15 cellular contexts compared by ENCODE assay signal in the genomic region with DNA sequence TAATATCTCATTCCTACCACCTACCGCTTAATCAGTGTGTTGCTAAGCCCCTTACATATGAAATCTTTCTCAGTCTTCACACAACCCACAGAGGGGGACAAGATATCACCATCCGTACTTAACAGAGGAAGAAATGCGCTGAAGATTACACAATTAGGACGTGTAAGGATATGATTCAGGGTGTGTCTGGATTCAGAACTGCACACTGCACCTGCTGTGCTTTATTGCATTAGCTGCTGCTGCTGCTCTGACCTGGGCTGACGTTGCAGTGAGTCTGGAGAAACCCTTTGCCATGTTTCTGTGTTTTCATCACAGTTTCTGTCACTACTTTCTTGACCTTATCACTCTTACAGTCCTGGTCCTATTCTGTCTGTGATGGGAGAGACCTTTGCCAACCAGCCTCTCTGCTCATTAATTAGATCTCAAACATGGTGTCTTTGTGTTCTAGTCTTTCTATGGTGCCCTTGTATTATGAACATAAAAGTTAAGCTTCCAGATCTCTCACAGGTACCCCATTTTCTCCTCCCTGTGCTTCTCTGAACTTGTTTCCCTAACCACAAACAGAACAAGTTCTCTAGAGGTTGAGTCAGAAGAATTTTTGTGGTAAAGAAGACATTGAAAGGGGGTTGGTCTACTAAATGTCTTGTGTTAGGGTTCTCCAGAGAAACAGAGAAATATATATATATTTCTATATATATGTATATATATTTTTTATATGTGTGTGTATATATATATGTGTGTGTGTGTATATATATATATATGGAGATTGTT.
DNase-seq lines count a peak whose midpoint lies in the region; ATAC-seq and TF ChIP-seq lines count a peak whose summit lies in the region.
"Had no signal": no experiment of that assay in that cellular context is flagged by ENCODE, and none has a peak within 500 bp of the region (broad histone marks: within the 10 kb centered on the region; RNA-seq: fewer than 3 reads in every experiment).

No MANE protein-coding gene starts in this region.

- H3K27me3 ChIP-seq in RWPE2 (ENCODE audit: insufficient read depth, poor library complexity, severe bottlenecking) (no peaks in the 10 kb centered on the region), tibial nerve (no peaks in the 10 kb centered on the region)
- H3K27me3 ChIP-seq: ascending aorta, sigmoid colon had no signal

- no peaks in the 10 kb centered on the region for H3K9me3 ChIP-seq in HEK293 (ENCODE audit: control insufficient read depth, insufficient read depth, low read depth, low read length)
- H3K9me3 ChIP-seq in RWPE2 (ENCODE audit: severe bottlenecking) = no peaks in the 10 kb centered on the region
- no peaks in the 10 kb centered on the region for H3K9me3 ChIP-seq in tibial nerve
- H3K9me3 ChIP-seq: ascending aorta, sigmoid colon had no signal

- H3K4me3 ChIP-seq in HEK293 (ENCODE audit: low read depth, low read length) = no peak overlapping the region
- H3K4me3 ChIP-seq in RWPE2 (ENCODE audit: severe bottlenecking) = no peak overlapping the region
- no peak overlapping the region for H3K4me3 ChIP-seq in tibial nerve
- H3K4me3 ChIP-seq: ascending aorta, sigmoid colon had no signal

- H3K27ac ChIP-seq in HEK293 (ENCODE audit: extremely low read depth, low read depth, low read length) (no peak overlapping the region), RWPE2 (ENCODE audit: poor library complexity, severe bottlenecking) (no peak overlapping the region), tibial nerve (peak overlapping the region in 2 of 4 donors; percentile 74 to 76)
- H3K27ac ChIP-seq: ascending aorta had no signal

- WGBS in tibial nerve, 2 donors = 70 to 71% methylated on average over 5 of the region's 5 CpGs

- POLR2A ChIA-PET in HEK293 (lab: Yijun Ruan, JAX) (no interaction called here), GM10248 (lab: Yijun Ruan, JAX) (no interaction called here)

- peak; percentile 24 to 65 for TF ChIP-seq EP300 in tibial nerve (IDR thresholded peaks at IDR 0.05)

- H3K36me3 ChIP-seq in HEK293 (ENCODE audit: control insufficient read depth in 2 of 2, insufficient read depth in 1 of 2, low read length in 2 of 2) (no peaks in the 10 kb centered on the region), RWPE2 (ENCODE audit: low read depth) (no peaks in the 10 kb centered on the region), tibial nerve (no peaks in the 10 kb centered on the region)
- H3K36me3 ChIP-seq: ascending aorta, sigmoid colon had no signal

- TF ChIP-seq CTCF in HEK293 (tag by site-specific recombination; IDR thresholded peaks at IDR 0.05) (no peak), RWPE2 (IDR thresholded peaks at IDR 0.05; ENCODE audit: poor library complexity, severe bottlenecking) (no peak), tibial nerve (IDR thresholded peaks at IDR 0.05) (no peak), GM10248 (IDR thresholded peaks at IDR 0.05; ENCODE audit: control extremely low read depth, extremely low read depth, low read depth, missing control alignments) (no peak)

- no peaks in the 10 kb centered on the region for H3K4me1 ChIP-seq in HEK293 (ENCODE audit: control insufficient read depth, insufficient read depth, low read length)
- peaks cover 6% of the 10 kb centered on the region for H3K4me1 ChIP-seq in RWPE2 (ENCODE audit: insufficient read depth, poor library complexity, severe bottlenecking)
- H3K4me1 ChIP-seq in tibial nerve = peaks cover 0 to 42% (median 0%) of the 10 kb centered on the region in 4 donors
- H3K4me1 ChIP-seq: ascending aorta had no signal

- no peak for TF ChIP-seq POLR2A in tibial nerve (IDR thresholded peaks at IDR 0.05)

- CTCF ChIA-PET in HEK293 (lab: Yijun Ruan, JAX) = no interaction called here
- CTCF ChIA-PET in GM10248 (lab: Yijun Ruan, JAX) = interaction anchor here (4.0 kb wide), 1 partner anchor 54 kb away, joined by 14 read pairs; no protein-coding TSS in a partner anchor

- ATAC-seq in RWPE2 (ENCODE audit: low read depth) = peak; percentile 36; the same call in 1 of the 3 replicates
- no peak for ATAC-seq in GM18861 (IDR thresholded peaks at IDR 0.05; ENCODE audit: unreplicated experiment)
- no peak for ATAC-seq in GM21360 (IDR thresholded peaks at IDR 0.05; ENCODE audit: unreplicated experiment)
- ATAC-seq: left lobe of liver, T-helper 17 cell had no signal

- DNase-seq in RWPE2 (ENCODE audit: low spot score) = no peak
- peak; percentile 76 for DNase-seq in fibroblast of peridontal ligament (ENCODE audit: extremely low read depth)
- no peak for DNase-seq in tibial nerve (ENCODE audit: low spot score in 2 of 2)
- DNase-seq in GM10248 (ENCODE audit: extremely low spot score) = no peak
- DNase-seq: activated CD4-positive, alpha-beta T cell treated with anti-CD3 and anti-CD28 coated beads, Interleukin-2, amount 10 ng/mL, durations not matched to agents 24 days and 14 days; activated T-cell treated with anti-CD3 and anti-CD28 coated beads, Interleukin-2, amount 50 U/mL, for 48 hours; glutamatergic neuron; NCI-H1092 treated with DMSO at 0.1 percent for 48 hours; T-helper 17 cell had no signal

TF ChIP-seq in HEK293, 187 proteins besides CTCF, POLR2A, EP300 and RAD21:
- TF ChIP-seq ZBTB8A (tag by site-specific recombination; IDR thresholded peaks at IDR 0.05) (no peak), ZNF2 (tag by site-specific recombination; IDR thresholded peaks at IDR 0.05) (no peak)
- TF ChIP-seq, protein P1, sequence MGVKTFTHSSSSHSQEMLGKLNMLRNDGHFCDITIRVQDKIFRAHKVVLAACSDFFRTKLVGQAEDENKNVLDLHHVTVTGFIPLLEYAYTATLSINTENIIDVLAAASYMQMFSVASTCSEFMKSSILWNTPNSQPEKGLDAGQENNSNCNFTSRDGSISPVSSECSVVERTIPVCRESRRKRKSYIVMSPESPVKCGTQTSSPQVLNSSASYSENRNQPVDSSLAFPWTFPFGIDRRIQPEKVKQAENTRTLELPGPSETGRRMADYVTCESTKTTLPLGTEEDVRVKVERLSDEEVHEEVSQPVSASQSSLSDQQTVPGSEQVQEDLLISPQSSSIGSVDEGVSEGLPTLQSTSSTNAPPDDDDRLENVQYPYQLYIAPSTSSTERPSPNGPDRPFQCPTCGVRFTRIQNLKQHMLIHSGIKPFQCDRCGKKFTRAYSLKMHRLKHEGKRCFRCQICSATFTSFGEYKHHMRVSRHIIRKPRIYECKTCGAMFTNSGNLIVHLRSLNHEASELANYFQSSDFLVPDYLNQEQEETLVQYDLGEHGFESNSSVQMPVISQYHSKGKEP (tag by site-specific recombination; IDR thresholded peaks at IDR 0.05) = 0 out of 2 replicates have a peak, but pooled peaks have one; percentile 14
